Comparison of ENCODE assay signal across 17 cellular contexts in genomic region chr12:100752841-100753240, GRCh38. TPM values are rescaled to one million over a fixed set of nuclear protein-coding genes. Genes with fewer than 3 reads are reported as not detected.
DNase-seq lines count a peak whose midpoint lies in the region; TF ChIP-seq lines count a peak whose summit lies in the region.
"Had no signal": no experiment of that assay in that cellular context is flagged by ENCODE, and none has a peak within 500 bp of the region (broad histone marks: within the 10 kb centered on the region; RNA-seq: fewer than 3 reads in every experiment).

No MANE protein-coding gene starts in this region.

- no peak overlapping the region for H3K4me3 Mint-ChIP-seq in osteocyte (ENCODE audit: unreplicated experiment)
- H3K4me3 Mint-ChIP-seq: CD8-positive, alpha-beta memory T cell had no signal

- no peak overlapping the region for H2BK5ac ChIP-seq in trophoblast cell (ENCODE audit: low read depth, low read length, poor library complexity)

- H3K4me2 ChIP-seq in trophoblast cell (ENCODE audit: low read length), result no peak overlapping the region
- H3K4me2 ChIP-seq: BLaER1, KMS-11, PC-9 had no signal

- H3K4ac ChIP-seq in trophoblast cell (ENCODE audit: low read depth, low read length), result no peak overlapping the region

- H3K4me1 ChIP-seq in trophoblast cell (ENCODE audit: control insufficient read depth in 1 of 2, insufficient read depth in 2 of 2, low read length in 2 of 2) (no peaks in the 10 kb centered on the region), vagina (no peaks in the 10 kb centered on the region)
- H3K4me1 ChIP-seq: BLaER1 had no signal

- no peak overlapping the region for H2BK120ac ChIP-seq in trophoblast cell (ENCODE audit: insufficient read depth, low read length, poor library complexity)

- H3K9me3 Mint-ChIP-seq in osteocyte (ENCODE audit: unreplicated experiment), result no peaks in the 10 kb centered on the region

- peak; percentile 20 for DNase-seq in EH (ENCODE audit: low read depth)
- DNase-seq in MG63, result peak; percentile 39
- peak; percentile 52 for DNase-seq in epithelial cell of prostate (ENCODE audit: low read depth, low spot score)
- no peak for DNase-seq in trophoblast cell
- DNase-seq in vagina (ENCODE audit: extremely low spot score in 2 of 2), result no peak
- DNase-seq in osteocyte (ENCODE audit: extremely low spot score, unreplicated experiment), result no peak
- DNase-seq in DMS 273 treated with DMSO at 0.1 percent for 48 hours (lab: John Stamatoyannopoulos, UW), result no peak
- DNase-seq: CD8-positive, alpha-beta memory T cell; MM.1S; NCI-H1105 treated with DMSO at 0.1 percent for 48 hours; NCI-H187; NCI-H2171; NCI-H774; PC-9 had no signal

- H4K91ac ChIP-seq in trophoblast cell (ENCODE audit: low read depth, low read length), result no peak overlapping the region

- no peak overlapping the region for H3K14ac ChIP-seq in trophoblast cell (ENCODE audit: low read length)

- H3K27ac ChIP-seq in epithelial cell of prostate, result peak overlapping the region; percentile 99
- H3K27ac ChIP-seq in trophoblast cell (ENCODE audit: low read depth, low read length), result no peak overlapping the region
- no peak overlapping the region for H3K27ac ChIP-seq in vagina
- H3K27ac ChIP-seq: BLaER1, KMS-11, PC-9 had no signal

- H3K9ac ChIP-seq in trophoblast cell (ENCODE audit: low read length), result peak overlapping the region; percentile 22
- H3K9ac ChIP-seq: BLaER1, KMS-11 had no signal

- intact Hi-C loops in vagina (cut with DNase I), result no loop called here

- WGBS in trophoblast cell (ENCODE audit: extremely low coverage, insufficient coverage, insufficient read length), result no CpG with 5 or more reads among the region's 2 CpGs

- H3K4me1 Mint-ChIP-seq in osteocyte (ENCODE audit: unreplicated experiment), result no peaks in the 10 kb centered on the region
- H3K4me1 Mint-ChIP-seq: CD8-positive, alpha-beta memory T cell had no signal

- no peaks in the 10 kb centered on the region for H3K79me2 ChIP-seq in trophoblast cell (ENCODE audit: control insufficient read depth, insufficient read depth, low read length, poor library complexity)

- H3K27me3 ChIP-seq in MG63 (no peaks in the 10 kb centered on the region), trophoblast cell (ENCODE audit: insufficient read depth, low read length) (no peaks in the 10 kb centered on the region), vagina (no peaks in the 10 kb centered on the region)
- H3K27me3 ChIP-seq: BLaER1 had no signal

- H3K79me1 ChIP-seq in trophoblast cell (ENCODE audit: low read length), result no peaks in the 10 kb centered on the region

- TF ChIP-seq CTCF in vagina (IDR thresholded peaks at IDR 0.05) (no peak), osteocyte (IDR thresholded peaks at IDR 0.05) (no peak)

- H3K36me3 Mint-ChIP-seq in osteocyte (ENCODE audit: unreplicated experiment), result no peaks in the 10 kb centered on the region
- H3K36me3 Mint-ChIP-seq: CD8-positive, alpha-beta memory T cell had no signal

- no peak overlapping the region for H3K27ac Mint-ChIP-seq in osteocyte (ENCODE audit: unreplicated experiment)

- H3K27me3 Mint-ChIP-seq in osteocyte (ENCODE audit: unreplicated experiment), result peaks cover 2% of the 10 kb centered on the region

- no peaks in the 10 kb centered on the region for H3K9me3 ChIP-seq in MG63
- peaks cover 2% of the 10 kb centered on the region for H3K9me3 ChIP-seq in trophoblast cell (ENCODE audit: insufficient read depth, low read depth, low read length)
- no peaks in the 10 kb centered on the region for H3K9me3 ChIP-seq in vagina
- H3K9me3 ChIP-seq: BLaER1 had no signal

- no peak overlapping the region for H4K12ac ChIP-seq in trophoblast cell (ENCODE audit: low read depth, low read length)

- H4K8ac ChIP-seq in trophoblast cell (ENCODE audit: low read depth, low read length), result no peak overlapping the region

- H3K36me3 ChIP-seq in MG63, result no peaks in the 10 kb centered on the region
- H3K36me3 ChIP-seq in trophoblast cell (ENCODE audit: control insufficient read depth in 1 of 2, insufficient read depth in 2 of 2, low read length in 2 of 2), result no peaks in the 10 kb centered on the region
- no peaks in the 10 kb centered on the region for H3K36me3 ChIP-seq in vagina
- H3K36me3 ChIP-seq: BLaER1 had no signal

- no peak overlapping the region for H2AFZ ChIP-seq in trophoblast cell (ENCODE audit: insufficient read depth, low read length, poor library complexity)
- H2AFZ ChIP-seq: PC-9 had no signal

- no peak overlapping the region for H2AK5ac ChIP-seq in trophoblast cell (ENCODE audit: low read length)

- no peak for TF ChIP-seq POLR2A in vagina (IDR thresholded peaks at IDR 0.05)

- H3K23ac ChIP-seq in trophoblast cell (ENCODE audit: low read length), result no peak overlapping the region

- no peak overlapping the region for H2BK12ac ChIP-seq in trophoblast cell (ENCODE audit: low read length)

- no peak overlapping the region for H3K18ac ChIP-seq in trophoblast cell (ENCODE audit: low read length)

- H3K4me3 ChIP-seq in MG63 (no peak overlapping the region), trophoblast cell (ENCODE audit: low read depth, low read length) (no peak overlapping the region), vagina (no peak overlapping the region)
- H3K4me3 ChIP-seq: BLaER1, PC-9 had no signal

RNA-seq across cellular contexts. Expression of gene ANO4, which starts 41.7 kb away (rescaled TPM):
- total RNA-seq in MG63 (2014; rRNA removed; shearing (Covaris generic); ENCODE audit: low replicate concordance), result 7.0 TPM in 1 of 2 replicates, not detected in the other
- polyA plus RNA-seq in trophoblast cell (2013), result 12.2 and 12.4 TPM in 2 replicates
- total RNA-seq in vagina, result 0.74 TPM
- 0.18 and 0.48 TPM in 2 replicates for total RNA-seq in osteocyte
- total RNA-seq: CD8-positive, alpha-beta memory T cell; NCI-H460; PC-9 had no signal
- polyA plus RNA-seq: CD8-positive, alpha-beta memory T cell had no signal

Comparison
In these comparisons a context has a peak if more than half of its experiments do, and no peak if none do; other contexts are left out.
1. DNase-seq: peak in EH (single experiment), MG63 (single experiment) and epithelial cell of prostate (single experiment); none in trophoblast cell (0 of 2), vagina (0 of 2), osteocyte (single experiment) and DMS 273 treated with DMSO at 0.1 percent for 48 hours (single experiment).